In genomic region chr7:155374276-155375252, GRCh38 we compare ENCODE assay signal across 10 cellular contexts.
DNase-seq lines count a peak whose midpoint lies in the region; ATAC-seq and TF ChIP-seq lines count a peak whose summit lies in the region.
"Had no signal": no experiment of that assay in that cellular context is flagged by ENCODE, and none has a peak within 500 bp of the region (broad histone marks: within the 10 kb centered on the region; RNA-seq: fewer than 3 reads in every experiment).

No MANE protein-coding gene starts in this region.

- no peak overlapping the region for H3K27ac Mint-ChIP-seq in stimulated activated naive CD8-positive, alpha-beta T cell treated with anti-CD3 and anti-CD28 coated beads, Interleukin-15, Interleukin-2, amounts not matched to agents 100 ng/mL and 50 ng/mL, for 24 hours
- no peak overlapping the region for H3K27ac Mint-ChIP-seq in central memory CD8-positive, alpha-beta T cell (ENCODE audit: low read depth)
- no peak overlapping the region for H3K27ac Mint-ChIP-seq in neural crest cell (ENCODE audit: unreplicated experiment)

- H3K4me1 Mint-ChIP-seq in stimulated activated naive CD8-positive, alpha-beta T cell treated with anti-CD3 and anti-CD28 coated beads, Interleukin-15, Interleukin-2, amounts not matched to agents 100 ng/mL and 50 ng/mL, for 24 hours (ENCODE audit: low read depth): peaks cover 36% of the 10 kb centered on the region
- H3K4me1 Mint-ChIP-seq in central memory CD8-positive, alpha-beta T cell: peaks cover 35% of the 10 kb centered on the region
- peaks cover 15% of the 10 kb centered on the region for H3K4me1 Mint-ChIP-seq in neural crest cell

- no peak for ATAC-seq in stimulated activated naive CD8-positive, alpha-beta T cell treated with anti-CD3 and anti-CD28 coated beads, Interleukin-15, Interleukin-2, amounts not matched to agents 100 U/mL and 50 U/mL, for 24 hours
- no peak for ATAC-seq in central memory CD8-positive, alpha-beta T cell (replicated peaks; ENCODE audit: extremely low read depth, poor library complexity, severe bottlenecking)
- ATAC-seq in GM21515 (IDR thresholded peaks at IDR 0.05; ENCODE audit: unreplicated experiment) (no peak), HG02870 (IDR thresholded peaks at IDR 0.05; ENCODE audit: unreplicated experiment) (no peak), GM21825 (IDR thresholded peaks at IDR 0.05; ENCODE audit: unreplicated experiment) (no peak)
- ATAC-seq: activated CD4-positive, CD25-positive, alpha-beta regulatory T cell treated with anti-CD3 and anti-CD28 coated beads, Interleukin-2, amount 50 U/mL, for 24 hours had no signal

- no peaks in the 10 kb centered on the region for H3K9me3 Mint-ChIP-seq in stimulated activated naive CD8-positive, alpha-beta T cell treated with anti-CD3 and anti-CD28 coated beads, Interleukin-15, Interleukin-2, amounts not matched to agents 100 ng/mL and 50 ng/mL, for 24 hours
- no peaks in the 10 kb centered on the region for H3K9me3 Mint-ChIP-seq in central memory CD8-positive, alpha-beta T cell
- H3K9me3 Mint-ChIP-seq in neural crest cell: no peaks in the 10 kb centered on the region

- H3K36me3 Mint-ChIP-seq in stimulated activated naive CD8-positive, alpha-beta T cell treated with anti-CD3 and anti-CD28 coated beads, Interleukin-15, Interleukin-2, amounts not matched to agents 100 ng/mL and 50 ng/mL, for 24 hours (ENCODE audit: low read depth): no peaks in the 10 kb centered on the region
- H3K36me3 Mint-ChIP-seq in central memory CD8-positive, alpha-beta T cell (ENCODE audit: insufficient read depth): peaks cover 2% of the 10 kb centered on the region
- peaks cover 2% of the 10 kb centered on the region for H3K36me3 Mint-ChIP-seq in neural crest cell (ENCODE audit: low read depth)

- no peak for DNase-seq in stimulated activated naive CD8-positive, alpha-beta T cell treated with anti-CD3 and anti-CD28 coated beads, Interleukin-15, Interleukin-2, amounts not matched to agents 100 U/mL and 50 U/mL, for 24 hours
- no peak for DNase-seq in central memory CD8-positive, alpha-beta T cell (ENCODE audit: low spot score in 2 of 2)
- DNase-seq in neural crest cell (ENCODE audit: low read depth, low spot score): no peak
- no peak for DNase-seq in T1000 (lab: John Stamatoyannopoulos, UW)
- DNase-seq: NCI-H1092 treated with DMSO at 0.1 percent for 48 hours had no signal

- TF ChIP-seq CTCF in neural crest cell (conservative IDR thresholded peaks at IDR 0.05): no peak

- H3K4me3 Mint-ChIP-seq in stimulated activated naive CD8-positive, alpha-beta T cell treated with anti-CD3 and anti-CD28 coated beads, Interleukin-15, Interleukin-2, amounts not matched to agents 100 ng/mL and 50 ng/mL, for 24 hours: peak overlapping the region; percentile 67
- peak overlapping the region; percentile 61 for H3K4me3 Mint-ChIP-seq in central memory CD8-positive, alpha-beta T cell
- peak overlapping the region; percentile 38 for H3K4me3 Mint-ChIP-seq in neural crest cell

- H3K27me3 Mint-ChIP-seq in stimulated activated naive CD8-positive, alpha-beta T cell treated with anti-CD3 and anti-CD28 coated beads, Interleukin-15, Interleukin-2, amounts not matched to agents 100 ng/mL and 50 ng/mL, for 24 hours: peaks cover 86% of the 10 kb centered on the region
- peaks cover 91% of the 10 kb centered on the region for H3K27me3 Mint-ChIP-seq in central memory CD8-positive, alpha-beta T cell
- H3K27me3 Mint-ChIP-seq in neural crest cell (ENCODE audit: low read depth): peaks cover 99% of the 10 kb centered on the region
